In genomic region chr17:32496348-32497078, GRCh38 we compare ENCODE assay signal across 12 cellular contexts. TPM values are rescaled to one million over a fixed set of nuclear protein-coding genes. Genes with fewer than 3 reads are reported as not detected.
DNase-seq lines count a peak whose midpoint lies in the region; ATAC-seq and TF ChIP-seq lines count a peak whose summit lies in the region.
"Had no signal": no experiment of that assay in that cellular context is flagged by ENCODE, and none has a peak within 500 bp of the region (broad histone marks: within the 10 kb centered on the region; RNA-seq: fewer than 3 reads in every experiment).

No MANE protein-coding gene starts in this region.

- peaks cover 18 to 24% of the 10 kb centered on the region in 2 donors for H3K36me3 ChIP-seq in ascending aorta
- H3K36me3 ChIP-seq in vagina = no peaks in the 10 kb centered on the region

- TF ChIP-seq CTCF in ascending aorta (IDR thresholded peaks at IDR 0.05) (no peak), vagina (IDR thresholded peaks at IDR 0.05) (no peak)

- intact Hi-C loops in ascending aorta (cut with DNase I) = loop anchor here (1.0 to 5.0 kb wide), 3 partner anchors 10 to 431 kb away; partner anchors contain the start of genes CDK5R1, MYO1D and TMEM98
- intact Hi-C loops in right cardiac atrium (cut with DNase I) = no loop called here
- intact Hi-C loops in vagina (cut with DNase I) = loop anchor here (5.0 kb wide), 1 partner anchor 246 kb away; no protein-coding TSS in a partner anchor

- TF ChIP-seq POLR2A in vagina (IDR thresholded peaks at IDR 0.05) = no peak

- H3K27me3 ChIP-seq in ascending aorta (no peaks in the 10 kb centered on the region), right cardiac atrium (ENCODE audit: control insufficient read depth, insufficient read depth) (no peaks in the 10 kb centered on the region), vagina (no peaks in the 10 kb centered on the region)

- DNase-seq in 8988T (peak; percentile 48), HCEC 1CT (peak; percentile 90), ascending aorta (ENCODE audit: low spot score in 2 of 2) (peak in 1 of 2 donors; percentile 85), right cardiac atrium (no peak), cortex of kidney (lab: John Stamatoyannopoulos, UW) (no peak), vagina (ENCODE audit: extremely low spot score in 2 of 2) (no peak)
- DNase-seq in stimulated activated CD4-positive, alpha-beta T cell treated with anti-CD3 and anti-CD28 coated beads, Interleukin-4, amount 100 ng/mL, for 24 hours = no peak
- DNase-seq: activated T-cell treated with anti-CD3 and anti-CD28 coated beads for 4 hours, dermis blood vessel endothelial cell, NCI-H748 treated with DMSO at 0.1 percent for 48 hours had no signal

- H3K4me3 ChIP-seq in ascending aorta = peak overlapping the region in 1 of 2 donors; percentile 32
- H3K4me3 ChIP-seq in right cardiac atrium (ENCODE audit: low read length) = no peak overlapping the region
- no peak overlapping the region for H3K4me3 ChIP-seq in vagina
- H3K4me3 ChIP-seq: K562 had no signal

- H3K4me1 ChIP-seq in ascending aorta = peaks cover 20 to 33% of the 10 kb centered on the region in 2 donors
- no peaks in the 10 kb centered on the region for H3K4me1 ChIP-seq in right cardiac atrium (ENCODE audit: control insufficient read depth, insufficient read depth, low read length)
- H3K4me1 ChIP-seq in vagina = peaks cover 12% of the 10 kb centered on the region

- ATAC-seq in right cardiac atrium (peak; percentile 13 to 44), GM18909 (IDR thresholded peaks at IDR 0.05; ENCODE audit: poor library complexity, unreplicated experiment) (no peak)

- H3K9me3 ChIP-seq in ascending aorta (no peaks in the 10 kb centered on the region), right cardiac atrium (ENCODE audit: control insufficient read depth, low read length) (no peaks in the 10 kb centered on the region), vagina (no peaks in the 10 kb centered on the region)

- H3K27ac ChIP-seq in ascending aorta = peak overlapping the region; percentile 67 to 92
- peak overlapping the region; percentile 1 for H3K27ac ChIP-seq in right cardiac atrium (ENCODE audit: low read length)
- no peak overlapping the region for H3K27ac ChIP-seq in vagina

- WGBS in right cardiac atrium = 79% methylated on average over 19 of the region's 19 CpGs

RNA-seq across cellular contexts. Expression of gene CDK5R1, which starts 9.7 kb away (rescaled TPM):
- total RNA-seq in ascending aorta = not detected
- 1 to 10 TPM; 1.3 to 2.6 (median 1.7) TPM for total RNA-seq in right cardiac atrium
- polyA plus RNA-seq in right cardiac atrium = 0.95 TPM
- total RNA-seq in vagina = 4.9 TPM

RNA-seq across cellular contexts. Expression of gene PSMD11, which starts 52.2 kb away (rescaled TPM):
- 6.3 TPM for total RNA-seq in ascending aorta
- total RNA-seq in right cardiac atrium = 10 to 100 TPM; 55.0 to 79.1 (median 64.4) TPM
- 50.8 TPM for polyA plus RNA-seq in right cardiac atrium
- 46.9 TPM for total RNA-seq in vagina

Comparison
In these comparisons a context has a peak if more than half of its experiments do, and no peak if none do; other contexts are left out.
1. DNase-seq: peak in 8988T (single experiment) and HCEC 1CT (single experiment); none in right cardiac atrium (0 of 3), stimulated activated CD4-positive, alpha-beta T cell treated with anti-CD3 and anti-CD28 coated beads, Interleukin-4, amount 100 ng/mL, for 24 hours (single experiment), cortex of kidney (single experiment) and vagina (0 of 2).
2. intact Hi-C loops: an anchor here in ascending aorta (1.0 to 5.0 kb wide) and vagina (5.0 kb wide); none called in right cardiac atrium.